ENCODE assay signal across 24 cellular contexts in genomic region chr7:27181176-27181520, GRCh38. TPM values are rescaled to one million over a fixed set of nuclear protein-coding genes. Genes with fewer than 3 reads are reported as not detected.
DNase-seq lines count a peak whose midpoint lies in the region; ATAC-seq and TF ChIP-seq lines count a peak whose summit lies in the region.
"Had no signal": no experiment of that assay in that cellular context is flagged by ENCODE, and none has a peak within 500 bp of the region (broad histone marks: within the 10 kb centered on the region; RNA-seq: fewer than 3 reads in every experiment).

No MANE protein-coding gene starts in this region.

- ATAC-seq in T-helper 17 cell (no peak), HG03135 (IDR thresholded peaks at IDR 0.05; ENCODE audit: unreplicated experiment) (no peak)
- ATAC-seq: activated T-cell treated with anti-CD3 and anti-CD28 coated beads, Interleukin-2, amount 50 U/mL, for 4 hours; body of pancreas; left lobe of liver; pancreas; T-cell had no signal

- 29% methylated on average over 3 of the region's 3 CpGs for WGBS in smooth muscle cell (ENCODE audit: low lambda C conversion rate)

- H3K27ac Mint-ChIP-seq in activated CD4-positive, alpha-beta T cell treated with anti-CD3 and anti-CD28 coated beads, Interleukin-2, amount 10 ng/mL, durations not matched to agents 7 days and 5 days = no peak overlapping the region
- no peak overlapping the region for H3K27ac Mint-ChIP-seq in T-helper 17 cell
- H3K27ac Mint-ChIP-seq: activated naive CD8-positive, alpha-beta T cell treated with anti-CD3 and anti-CD28 coated beads for 36 hours; T-cell had no signal

- H3K4me2 ChIP-seq in smooth muscle cell = peak overlapping the region; percentile 89

- H3K9me3 ChIP-seq in smooth muscle cell (replicated peaks; ENCODE audit: low read depth) (no peaks in the 10 kb centered on the region), T-helper 17 cell (ENCODE audit: control insufficient read depth, low read length, poor library complexity, severe bottlenecking) (no peaks in the 10 kb centered on the region)
- H3K9me3 ChIP-seq: body of pancreas, pancreas, thyroid gland had no signal

- H3K36me3 ChIP-seq in smooth muscle cell (ENCODE audit: low read depth) = no peaks in the 10 kb centered on the region
- H3K36me3 ChIP-seq: pancreas, thyroid gland had no signal

- DNase-seq in GM03348 (ENCODE audit: low spot score) (peak; percentile 39), mesenteric fat pad (ENCODE audit: low spot score) (peak; percentile 59), smooth muscle cell (lab: John Stamatoyannopoulos, UW; ENCODE audit: unreplicated experiment) (no peak), T-helper 17 cell (no peak)
- no peak for DNase-seq in activated CD4-positive, alpha-beta T cell treated with anti-CD3 and anti-CD28 coated beads, Interleukin-2, amount 10 ng/mL, durations not matched to agents 7 days and 5 days
- no peak for DNase-seq in central memory CD4-positive, alpha-beta T cell
- DNase-seq: activated CD4-positive, alpha-beta T cell treated with anti-CD3 and anti-CD28 coated beads, Interleukin-2, amount 50 U/mL, for 48 hours; activated naive CD8-positive, alpha-beta T cell treated with anti-CD3 and anti-CD28 coated beads for 36 hours; activated T-cell treated with anti-CD3 and anti-CD28 coated beads, Interleukin-2, amount 50 U/mL, for 4 hours; CD4-positive, alpha-beta memory T cell; DMS79; KBM-7; NCI-H1048; NCI-H2081; Right ventricle myocardium superior; thyroid gland had no signal

- peaks cover 80% of the 10 kb centered on the region for H3K79me2 ChIP-seq in smooth muscle cell (ENCODE audit: low read depth)

- H3K27ac ChIP-seq in VCaP (peak overlapping the region; percentile 99), smooth muscle cell (ENCODE audit: low read depth) (peak overlapping the region; percentile 95)
- H3K27ac ChIP-seq: body of pancreas, coronary artery, pancreas, thyroid gland had no signal

- TF ChIP-seq CTCF in VCaP (conservative IDR thresholded peaks at IDR 0.05) = no peak
- no peak for TF ChIP-seq CTCF in smooth muscle cell (IDR thresholded peaks at IDR 0.05; ENCODE audit: borderline replicate concordance, insufficient read depth, poor library complexity, severe bottlenecking)

- no peaks in the 10 kb centered on the region for H3K9me3 Mint-ChIP-seq in activated CD4-positive, alpha-beta T cell treated with anti-CD3 and anti-CD28 coated beads, Interleukin-2, amount 10 ng/mL, durations not matched to agents 7 days and 5 days
- H3K9me3 Mint-ChIP-seq: activated naive CD8-positive, alpha-beta T cell treated with anti-CD3 and anti-CD28 coated beads for 36 hours; activated T-cell treated with anti-CD3 and anti-CD28 coated beads, Interleukin-2, amount 50 U/mL, for 4 hours; T-cell had no signal

- H3K4me3 ChIP-seq in smooth muscle cell = peak overlapping the region; percentile 22
- H3K4me3 ChIP-seq: body of pancreas, coronary artery, pancreas, thyroid gland had no signal

- peaks cover 4% of the 10 kb centered on the region for H3K36me3 Mint-ChIP-seq in activated CD4-positive, alpha-beta T cell treated with anti-CD3 and anti-CD28 coated beads, Interleukin-2, amount 10 ng/mL, durations not matched to agents 7 days and 5 days (ENCODE audit: low read depth)
- peaks cover 2% of the 10 kb centered on the region for H3K36me3 Mint-ChIP-seq in T-helper 17 cell (ENCODE audit: low read depth)
- H3K36me3 Mint-ChIP-seq: T-cell had no signal

- no peaks in the 10 kb centered on the region for H3K27me3 ChIP-seq in smooth muscle cell (ENCODE audit: low read depth)

- H3K27me3 Mint-ChIP-seq in activated CD4-positive, alpha-beta T cell treated with anti-CD3 and anti-CD28 coated beads, Interleukin-2, amount 10 ng/mL, durations not matched to agents 7 days and 5 days = peaks cover 78% of the 10 kb centered on the region
- peaks cover 76% of the 10 kb centered on the region for H3K27me3 Mint-ChIP-seq in T-helper 17 cell

- H3K4me1 Mint-ChIP-seq in activated CD4-positive, alpha-beta T cell treated with anti-CD3 and anti-CD28 coated beads, Interleukin-2, amount 10 ng/mL, durations not matched to agents 7 days and 5 days = peaks cover 24% of the 10 kb centered on the region
- H3K4me1 Mint-ChIP-seq in T-helper 17 cell = peaks cover 25% of the 10 kb centered on the region

- CTCF ChIA-PET in activated CD4-positive, alpha-beta T cell treated with anti-CD3 and anti-CD28 coated beads, Interleukin-2, amount 10 ng/mL, durations not matched to agents 7 days and 5 days (lab: Charles Lee) = no interaction called here

- H3K4me3 Mint-ChIP-seq in activated CD4-positive, alpha-beta T cell treated with anti-CD3 and anti-CD28 coated beads, Interleukin-2, amount 10 ng/mL, durations not matched to agents 7 days and 5 days = no peak overlapping the region
- H3K4me3 Mint-ChIP-seq in T-helper 17 cell = no peak overlapping the region
- H3K4me3 Mint-ChIP-seq: activated naive CD8-positive, alpha-beta T cell treated with anti-CD3 and anti-CD28 coated beads for 36 hours; activated T-cell treated with anti-CD3 and anti-CD28 coated beads, Interleukin-2, amount 50 U/mL, for 4 hours; T-cell had no signal

- H3K4me1 ChIP-seq in smooth muscle cell (ENCODE audit: low read depth) = peaks cover 7% of the 10 kb centered on the region

- peaks cover 16% of the 10 kb centered on the region for H4K20me1 ChIP-seq in smooth muscle cell (ENCODE audit: low read depth)

- POLR2A ChIA-PET in activated CD4-positive, alpha-beta T cell treated with anti-CD3 and anti-CD28 coated beads, Interleukin-2, amount 10 ng/mL, durations not matched to agents 7 days and 5 days (lab: Charles Lee) = no interaction called here

- H3F3A ChIP-seq in smooth muscle cell (ENCODE audit: low read depth) = no peaks in the 10 kb centered on the region

- no peak overlapping the region for H3K9ac ChIP-seq in smooth muscle cell (ENCODE audit: low read depth)

- no peak overlapping the region for H2AFZ ChIP-seq in smooth muscle cell (ENCODE audit: low read depth)

RNA-seq across cellular contexts. Expression of gene HOXA11, which starts 3.9 kb away (rescaled TPM):
- total RNA-seq in mesenteric fat pad (6.1 TPM), smooth muscle cell (18.2 and 20.3 TPM in 2 replicates), T-helper 17 cell (not detected)
- polyA plus RNA-seq in smooth muscle cell = 25.2 and 27.7 TPM in 2 replicates
- total RNA-seq in activated CD4-positive, alpha-beta T cell treated with anti-CD3 and anti-CD28 coated beads, Interleukin-2, amount 10 ng/mL, durations not matched to agents 7 days and 5 days = not detected
- total RNA-seq: activated T-cell treated with anti-CD3 and anti-CD28 coated beads, Interleukin-2, amount 50 U/mL, for 4 hours; body of pancreas; CD4-positive, alpha-beta memory T cell; left lobe of liver; pancreas; Right ventricle myocardium superior; T-cell; thyroid gland had no signal
- polyA plus RNA-seq: CD4-positive, alpha-beta memory T cell; pancreas had no signal

RNA-seq across cellular contexts. Expression of gene HOXA10, which starts 7.0 kb away (rescaled TPM):
- 19.7 TPM for total RNA-seq in mesenteric fat pad
- 35.7 and 53.6 TPM in 2 replicates for total RNA-seq in smooth muscle cell
- polyA plus RNA-seq in smooth muscle cell = 37.6 and 39.4 TPM in 2 replicates
- not detected for total RNA-seq in activated CD4-positive, alpha-beta T cell treated with anti-CD3 and anti-CD28 coated beads, Interleukin-2, amount 10 ng/mL, durations not matched to agents 7 days and 5 days
- not detected for total RNA-seq in T-helper 17 cell
- total RNA-seq: activated naive CD8-positive, alpha-beta T cell treated with anti-CD3 and anti-CD28 coated beads for 36 hours; CD4-positive, alpha-beta memory T cell; Right ventricle myocardium superior had no signal
- polyA plus RNA-seq: CD4-positive, alpha-beta memory T cell; pancreas had no signal

RNA-seq across cellular contexts. Expression of gene HOXA9, which starts 15.8 kb away (rescaled TPM):
- 10.4 TPM for total RNA-seq in mesenteric fat pad
- total RNA-seq in smooth muscle cell = 22.9 and 35.8 TPM in 2 replicates
- 12.6 and 19.2 TPM in 2 replicates for polyA plus RNA-seq in smooth muscle cell
- not detected for total RNA-seq in activated CD4-positive, alpha-beta T cell treated with anti-CD3 and anti-CD28 coated beads, Interleukin-2, amount 10 ng/mL, durations not matched to agents 7 days and 5 days
- total RNA-seq in T-helper 17 cell = not detected
- total RNA-seq: activated naive CD8-positive, alpha-beta T cell treated with anti-CD3 and anti-CD28 coated beads for 36 hours; body of pancreas; CD4-positive, alpha-beta memory T cell; left lobe of liver; Right ventricle myocardium superior had no signal
- polyA plus RNA-seq: CD4-positive, alpha-beta memory T cell had no signal

RNA-seq across cellular contexts. Expression of gene HOXA13, which starts 18.7 kb away (rescaled TPM):
- total RNA-seq in mesenteric fat pad (1.9 TPM), smooth muscle cell (14.2 and 21.6 TPM in 2 replicates), T-helper 17 cell (not detected)
- 6.2 and 10.0 TPM in 2 replicates for polyA plus RNA-seq in smooth muscle cell
- not detected for total RNA-seq in activated CD4-positive, alpha-beta T cell treated with anti-CD3 and anti-CD28 coated beads, Interleukin-2, amount 10 ng/mL, durations not matched to agents 7 days and 5 days
- total RNA-seq: activated naive CD8-positive, alpha-beta T cell treated with anti-CD3 and anti-CD28 coated beads for 36 hours; activated T-cell treated with anti-CD3 and anti-CD28 coated beads, Interleukin-2, amount 50 U/mL, for 4 hours; body of pancreas; CD4-positive, alpha-beta memory T cell; Right ventricle myocardium superior; T-cell; thyroid gland had no signal
- polyA plus RNA-seq: AG04450; CD4-positive, alpha-beta memory T cell; pancreas had no signal

RNA-seq across cellular contexts. Expression of gene HOXA7, which starts 24.7 kb away (rescaled TPM):
- total RNA-seq in mesenteric fat pad (7.5 TPM), smooth muscle cell (0.72 TPM in 1 of 2 replicates, not detected in the other), T-helper 17 cell (not detected)
- polyA plus RNA-seq in smooth muscle cell = 1.2 and 1.6 TPM in 2 replicates
- total RNA-seq in activated CD4-positive, alpha-beta T cell treated with anti-CD3 and anti-CD28 coated beads, Interleukin-2, amount 10 ng/mL, durations not matched to agents 7 days and 5 days = not detected
- total RNA-seq: activated naive CD8-positive, alpha-beta T cell treated with anti-CD3 and anti-CD28 coated beads for 36 hours; activated T-cell treated with anti-CD3 and anti-CD28 coated beads, Interleukin-2, amount 50 U/mL, for 4 hours; CD4-positive, alpha-beta memory T cell; left lobe of liver; Right ventricle myocardium superior had no signal
- polyA plus RNA-seq: CD4-positive, alpha-beta memory T cell had no signal

Comparison
In these comparisons a context has a peak if more than half of its experiments do, and no peak if none do; other contexts are left out.
1. DNase-seq: peak in GM03348 (single experiment) and mesenteric fat pad (single experiment); none in smooth muscle cell (single experiment), activated CD4-positive, alpha-beta T cell treated with anti-CD3 and anti-CD28 coated beads, Interleukin-2, amount 10 ng/mL, durations not matched to agents 7 days and 5 days (single experiment), T-helper 17 cell (0 of 3) and central memory CD4-positive, alpha-beta T cell (single experiment).
2. RNA of gene HOXA10, which starts 7.0 kb away (total RNA-seq): 35.7 to 53.6 TPM in smooth muscle cell and 19.7 TPM in mesenteric fat pad (single experiment); not detected in activated CD4-positive, alpha-beta T cell treated with anti-CD3 and anti-CD28 coated beads, Interleukin-2, amount 10 ng/mL, durations not matched to agents 7 days and 5 days and not detected in T-helper 17 cell; every median in the first group is over 10 times any median in the second.